Comparison of ENCODE assay signal across 11 cellular contexts in genomic region chr11:134125507-134125906, GRCh38. TPM values are rescaled to one million over a fixed set of nuclear protein-coding genes. Genes with fewer than 3 reads are reported as not detected.
DNase-seq lines count a peak whose midpoint lies in the region; ATAC-seq and TF ChIP-seq lines count a peak whose summit lies in the region.
"Had no signal": no experiment of that assay in that cellular context is flagged by ENCODE, and none has a peak within 500 bp of the region (broad histone marks: within the 10 kb centered on the region; RNA-seq: fewer than 3 reads in every experiment).

No MANE protein-coding gene starts in this region.

- ATAC-seq in gastroesophageal sphincter, result no peak
- no peak for ATAC-seq in HG03097 (IDR thresholded peaks at IDR 0.05; ENCODE audit: low FRiP score, unreplicated experiment)

- peaks cover 30% of the 10 kb centered on the region for H3K4me1 ChIP-seq in ACC112 (ENCODE audit: control insufficient read depth, insufficient read depth, low read length, unreplicated experiment)
- peaks cover 13 to 68% (median 24%) of the 10 kb centered on the region in 3 donors for H3K4me1 ChIP-seq in gastroesophageal sphincter
- no peaks in the 10 kb centered on the region for H3K4me1 ChIP-seq in prostate gland (replicated peaks)

- H3K79me2 ChIP-seq in ACC112 (ENCODE audit: control insufficient read depth, insufficient read depth, low read length, unreplicated experiment), result peaks cover 7% of the 10 kb centered on the region

- TF ChIP-seq POLR2A in gastroesophageal sphincter (IDR thresholded peaks at IDR 0.05), result no peak
- TF ChIP-seq POLR2A in prostate gland (IDR thresholded peaks at IDR 0.05), result no peak
- TF ChIP-seq POLR2A in lower leg skin (IDR thresholded peaks at IDR 0.05), result no peak

- H3K27me3 ChIP-seq in ACC112 (ENCODE audit: insufficient read depth, low read length) (no peaks in the 10 kb centered on the region), gastroesophageal sphincter (no peaks in the 10 kb centered on the region), prostate gland (replicated peaks; ENCODE audit: insufficient read depth) (no peaks in the 10 kb centered on the region)

- intact Hi-C loops in prostate gland (cut with DNase I) (loop anchor here (10.0 kb wide), 1 partner anchor 171 kb away; the partner anchor contains the start of gene IGSF9B), lower leg skin (cut with DNase I; ENCODE audit: low total_unique reads) (no loop called here)

- 25 to 60% methylated on average over 1 to 9 of the region's 9 CpGs for WGBS in gastroesophageal sphincter (ENCODE audit: low coverage in 1 of 2), 2 donors
- WGBS in prostate gland, result 70% methylated on average over 9 of the region's 9 CpGs
- 72 to 75% methylated on average over 9 of the region's 9 CpGs for WGBS in lower leg skin, 2 donors

- TF ChIP-seq EP300 in gastroesophageal sphincter (IDR thresholded peaks at IDR 0.05), result no peak

- H3K9me3 ChIP-seq in gastroesophageal sphincter (no peaks in the 10 kb centered on the region), prostate gland (no peaks in the 10 kb centered on the region)

- no peak overlapping the region for H2AFZ ChIP-seq in ACC112 (ENCODE audit: low read length, unreplicated experiment)

- H3K4me3 ChIP-seq in ACC112 (ENCODE audit: low read depth, low read length) (peak overlapping the region; percentile 81), gastroesophageal sphincter (peak overlapping the region; percentile 33 to 53), prostate gland (peak overlapping the region in 1 of 2 donors; percentile 17), lower leg skin (ENCODE audit: low read depth, poor library complexity, severe bottlenecking) (no peak overlapping the region)

- H3K36me3 ChIP-seq in ACC112 (ENCODE audit: insufficient read depth, low read length) (no peaks in the 10 kb centered on the region), gastroesophageal sphincter (no peaks in the 10 kb centered on the region), prostate gland (no peaks in the 10 kb centered on the region)

- TF ChIP-seq CTCF in VCaP (conservative IDR thresholded peaks at IDR 0.05), result no peak
- TF ChIP-seq CTCF in gastroesophageal sphincter (IDR thresholded peaks at IDR 0.05), result no peak
- no peak for TF ChIP-seq CTCF in prostate gland (IDR thresholded peaks at IDR 0.05)
- TF ChIP-seq CTCF in lower leg skin (IDR thresholded peaks at IDR 0.05), result no peak

- DNase-seq in prostate gland (ENCODE audit: low spot score) (no peak), lower leg skin (ENCODE audit: low spot score in 2 of 2) (no peak), NCI-H510A treated with DMSO at 0.1 percent for 48 hours (lab: John Stamatoyannopoulos, UW) (no peak), HUDEP-2 (lab: John Stamatoyannopoulos, UW; ENCODE audit: unreplicated experiment in 76 of 76) (no peak)
- DNase-seq: activated effector memory CD4-positive, alpha-beta T cell treated with Interleukin-2 at 50 U/mL for 16 hours; NCI-H187 treated with DMSO at 0.1 percent for 48 hours had no signal

- peak overlapping the region; percentile 40 for H3K27ac ChIP-seq in ACC112 (ENCODE audit: low read depth, low read length)
- peak overlapping the region; percentile 66 for H3K27ac ChIP-seq in VCaP
- peak overlapping the region; percentile 19 to 90 (median 78) for H3K27ac ChIP-seq in gastroesophageal sphincter
- H3K27ac ChIP-seq in prostate gland, result peak overlapping the region; percentile 29 to 37
- H3K27ac ChIP-seq: BLaER1 treated with 17β-estradiol and CSF1 and Interleukin-3, amounts not matched to agents 10 nM and 100 nM had no signal

RNA-seq across cellular contexts. Expression of gene JAM3, which starts 56.6 kb away (rescaled TPM):
- total RNA-seq in gastroesophageal sphincter, result 100 to 1,000 TPM in 3 of 4 donors, 10 to 100 TPM in 1; 91.0 to 163 (median 104) TPM
- 100 to 1,000 TPM in 1 of 2 donors, 10 to 100 TPM in 1; 21.3 to 157 TPM for total RNA-seq in prostate gland
- total RNA-seq in lower leg skin, result 10 to 100 TPM; 12.8 to 22.4 (median 15.1) TPM
